12 cellular contexts compared by ENCODE assay signal in genomic region chr17:73011016-73011486, GRCh38.
DNase-seq lines count a peak whose midpoint lies in the region; ATAC-seq lines count a peak whose summit lies in the region.
"Had no signal": no experiment of that assay in that cellular context is flagged by ENCODE, and none has a peak within 500 bp of the region (broad histone marks: within the 10 kb centered on the region; RNA-seq: fewer than 3 reads in every experiment).

No MANE protein-coding gene starts in this region.

- H3K36me3 Mint-ChIP-seq in T-helper 1 cell treated with Interleukin-12 subunit alpha and Interleukin-12 subunit beta and Interleukin-4 antibody, amounts not matched to agents 30 μg/mL and 1 μg/mL, for 36 hours (ENCODE audit: low read depth): no peaks in the 10 kb centered on the region
- H3K36me3 Mint-ChIP-seq in activated CD8-positive, alpha-beta T cell treated with anti-CD3 and anti-CD28 coated beads, Interleukin-2, amount 10 ng/mL, durations not matched to agents 7 days and 5 days (ENCODE audit: low read depth): no peaks in the 10 kb centered on the region
- H3K36me3 Mint-ChIP-seq in naive thymus-derived CD8-positive, alpha-beta T cell: peaks cover 0 to 13% (median 0%) of the 10 kb centered on the region in 3 donors

- ATAC-seq in activated CD8-positive, alpha-beta T cell treated with anti-CD3 and anti-CD28 coated beads, Interleukin-2, amount 10 ng/mL, durations not matched to agents 7 days and 5 days: peak; percentile 57
- ATAC-seq in naive thymus-derived CD8-positive, alpha-beta T cell: no peak

- H3K9me3 Mint-ChIP-seq in T-helper 1 cell treated with Interleukin-12 subunit alpha and Interleukin-12 subunit beta and Interleukin-4 antibody, amounts not matched to agents 30 μg/mL and 1 μg/mL, for 36 hours: no peaks in the 10 kb centered on the region
- no peaks in the 10 kb centered on the region for H3K9me3 Mint-ChIP-seq in activated CD8-positive, alpha-beta T cell treated with anti-CD3 and anti-CD28 coated beads, Interleukin-2, amount 10 ng/mL, durations not matched to agents 7 days and 5 days (ENCODE audit: insufficient read depth)
- peaks cover 0 to 4% (median 0%) of the 10 kb centered on the region in 9 donors for H3K9me3 Mint-ChIP-seq in naive thymus-derived CD8-positive, alpha-beta T cell

- POLR2A ChIA-PET in activated CD8-positive, alpha-beta T cell treated with anti-CD3 and anti-CD28 coated beads, Interleukin-2, amount 10 ng/mL, durations not matched to agents 7 days and 5 days (lab: Charles Lee): no interaction called here
- POLR2A ChIA-PET in naive thymus-derived CD8-positive, alpha-beta T cell (lab: Charles Lee): no interaction called here

- peaks cover 11% of the 10 kb centered on the region for H3K4me1 Mint-ChIP-seq in T-helper 1 cell treated with Interleukin-12 subunit alpha and Interleukin-12 subunit beta and Interleukin-4 antibody, amounts not matched to agents 30 μg/mL and 1 μg/mL, for 36 hours (ENCODE audit: low read depth)
- peaks cover 12% of the 10 kb centered on the region for H3K4me1 Mint-ChIP-seq in activated CD8-positive, alpha-beta T cell treated with anti-CD3 and anti-CD28 coated beads, Interleukin-2, amount 10 ng/mL, durations not matched to agents 7 days and 5 days (ENCODE audit: low read depth)
- peaks cover 13 to 26% (median 14%) of the 10 kb centered on the region in 4 donors for H3K4me1 Mint-ChIP-seq in naive thymus-derived CD8-positive, alpha-beta T cell

- DNase-seq in T-helper 1 cell: no peak
- peak in 73 of 76 experiments; percentile 24 to 82 (median 63) for DNase-seq in HUDEP-2 (lab: John Stamatoyannopoulos, UW; ENCODE audit: unreplicated experiment in 76 of 76)
- no peak for DNase-seq in activated CD8-positive, alpha-beta T cell treated with anti-CD3 and anti-CD28 coated beads, Interleukin-2, amount 10 ng/mL, durations not matched to agents 7 days and 5 days
- no peak for DNase-seq in naive thymus-derived CD8-positive, alpha-beta T cell
- DNase-seq in cerebellar cortex (ENCODE audit: low spot score): no peak
- no peak for DNase-seq in RPMI8226
- no peak for DNase-seq in head of caudate nucleus
- DNase-seq: ACHN; activated CD4-positive, alpha-beta T cell treated with anti-CD3 and anti-CD28 coated beads for 48 hours; midbrain; NCI-H226 had no signal

- intact Hi-C loops in head of caudate nucleus (cut with DNase I): no loop called here

- peak overlapping the region; percentile 53 for H3K27ac Mint-ChIP-seq in T-helper 1 cell treated with Interleukin-12 subunit alpha and Interleukin-12 subunit beta and Interleukin-4 antibody, amounts not matched to agents 30 μg/mL and 1 μg/mL, for 36 hours
- peak overlapping the region; percentile 82 for H3K27ac Mint-ChIP-seq in activated CD8-positive, alpha-beta T cell treated with anti-CD3 and anti-CD28 coated beads, Interleukin-2, amount 10 ng/mL, durations not matched to agents 7 days and 5 days
- H3K27ac Mint-ChIP-seq in naive thymus-derived CD8-positive, alpha-beta T cell: peak overlapping the region in 8 of 10 donors; percentile 33 to 87 (median 70)

- CTCF ChIA-PET in activated CD8-positive, alpha-beta T cell treated with anti-CD3 and anti-CD28 coated beads, Interleukin-2, amount 10 ng/mL, durations not matched to agents 7 days and 5 days (lab: Charles Lee): no interaction called here

- H3K27me3 Mint-ChIP-seq in T-helper 1 cell treated with Interleukin-12 subunit alpha and Interleukin-12 subunit beta and Interleukin-4 antibody, amounts not matched to agents 30 μg/mL and 1 μg/mL, for 36 hours (ENCODE audit: low read depth): no peaks in the 10 kb centered on the region
- no peaks in the 10 kb centered on the region for H3K27me3 Mint-ChIP-seq in activated CD8-positive, alpha-beta T cell treated with anti-CD3 and anti-CD28 coated beads, Interleukin-2, amount 10 ng/mL, durations not matched to agents 7 days and 5 days (ENCODE audit: low read depth)
- no peaks in the 10 kb centered on the region for H3K27me3 Mint-ChIP-seq in naive thymus-derived CD8-positive, alpha-beta T cell

- H3K4me3 Mint-ChIP-seq in T-helper 1 cell treated with Interleukin-12 subunit alpha and Interleukin-12 subunit beta and Interleukin-4 antibody, amounts not matched to agents 30 μg/mL and 1 μg/mL, for 36 hours: peak overlapping the region; percentile 74
- H3K4me3 Mint-ChIP-seq in activated CD8-positive, alpha-beta T cell treated with anti-CD3 and anti-CD28 coated beads, Interleukin-2, amount 10 ng/mL, durations not matched to agents 7 days and 5 days: peak overlapping the region; percentile 44
- H3K4me3 Mint-ChIP-seq in naive thymus-derived CD8-positive, alpha-beta T cell: peak overlapping the region; percentile 19 to 73 (median 62)

Comparison
In these comparisons a context has a peak if more than half of its experiments do, and no peak if none do; other contexts are left out.
1. DNase-seq: peak in HUDEP-2 (73 of 76); none in T-helper 1 cell (0 of 5), activated CD8-positive, alpha-beta T cell treated with anti-CD3 and anti-CD28 coated beads, Interleukin-2, amount 10 ng/mL, durations not matched to agents 7 days and 5 days (single experiment), naive thymus-derived CD8-positive, alpha-beta T cell (0 of 10), cerebellar cortex (single experiment), RPMI8226 (single experiment) and head of caudate nucleus (0 of 42).
2. Peak in every context shown above with its lines, with median percentiles within 50 percentile points of each other: H3K27ac Mint-ChIP-seq and H3K4me3 Mint-ChIP-seq.